ENCODE assay signal across 9 cellular contexts in the genomic region with DNA sequence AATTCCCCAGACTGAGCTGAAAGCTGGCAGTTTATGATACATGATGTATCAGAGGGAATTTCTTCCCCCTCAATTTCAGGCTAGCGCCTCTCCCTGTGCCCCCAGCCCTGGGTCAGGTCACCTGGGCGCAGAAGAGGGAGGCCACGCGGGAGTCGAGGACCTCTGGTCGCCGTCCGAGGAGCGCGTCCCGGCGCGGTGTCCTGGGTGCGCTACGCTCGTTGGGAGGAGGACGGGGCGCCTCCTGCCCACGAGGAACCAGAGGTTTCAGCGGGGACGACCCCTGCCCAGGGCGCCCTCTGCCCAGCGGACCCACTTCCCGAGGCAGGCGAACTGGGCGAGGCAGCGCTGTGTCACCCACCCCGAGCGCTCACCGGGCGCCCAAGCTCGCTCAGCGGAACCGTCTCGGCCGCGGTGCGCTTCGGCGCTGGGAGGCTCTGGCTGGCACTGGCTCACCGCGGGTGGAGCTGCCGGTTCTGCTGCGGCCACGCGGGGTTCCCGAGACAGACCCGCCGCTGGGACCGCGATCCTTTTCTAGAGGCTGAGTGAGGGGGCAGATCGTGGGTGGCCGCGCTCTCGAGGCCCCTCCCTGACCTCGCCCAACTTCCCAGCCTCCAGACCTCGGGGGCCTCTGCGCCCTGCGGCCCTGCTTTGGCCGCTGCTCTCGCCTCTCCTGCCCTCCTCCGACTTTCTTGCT. TPM values are rescaled to one million over a fixed set of nuclear protein-coding genes. Genes with fewer than 3 reads are reported as not detected.
DNase-seq lines count a peak whose midpoint lies in the region; ATAC-seq and TF ChIP-seq lines count a peak whose summit lies in the region.
"Had no signal": no experiment of that assay in that cellular context is flagged by ENCODE, and none has a peak within 500 bp of the region (broad histone marks: within the 10 kb centered on the region; RNA-seq: fewer than 3 reads in every experiment).

A gene (minus strand): TSS at position 504 of the 694 bp plus-strand sequence. CDS start 1,556 bp downstream, outside the sequence.

- peaks cover 4% of the 10 kb centered on the region for H3K4me1 Mint-ChIP-seq in activated CD4-positive, alpha-beta T cell treated with anti-CD3 and anti-CD28 coated beads, Interleukin-2, amount 10 ng/mL, durations not matched to agents 7 days and 5 days

- peak within 1 kb of the TSS; percentile 59 for H3K4me3 ChIP-seq in osteoblast (ENCODE audit: insufficient read depth, low read length)

- H3K4me2 ChIP-seq in osteoblast (ENCODE audit: insufficient read depth, low read length) = peak within 1 kb of the TSS; percentile 78

- H3K27me3 Mint-ChIP-seq in activated CD4-positive, alpha-beta T cell treated with anti-CD3 and anti-CD28 coated beads, Interleukin-2, amount 10 ng/mL, durations not matched to agents 7 days and 5 days = peaks cover 44% of the 10 kb centered on the region

- peaks cover 3% of the 10 kb centered on the region for H3K4me1 ChIP-seq in osteoblast (ENCODE audit: insufficient read depth, low read length)

- CTCF ChIA-PET in RWPE1 (lab: Yijun Ruan, JAX) = interaction anchor here (0.6 to 1.4 kb wide), 4 partner anchors 9 to 1052 kb away, joined by 3 to 6 read pairs (median 4); no protein-coding TSS in a partner anchor
- CTCF ChIA-PET in activated CD4-positive, alpha-beta T cell treated with anti-CD3 and anti-CD28 coated beads, Interleukin-2, amount 10 ng/mL, durations not matched to agents 7 days and 5 days (lab: Charles Lee) = no interaction called here

- DNase-seq in EL (peak; percentile 32), RWPE1 (ENCODE audit: low spot score) (peak; percentile 21), germinal center (ENCODE audit: low spot score) (peak; percentile 12), osteoblast (ENCODE audit: insufficient read length, low spot score, missing footprints) (peak; percentile 86)
- no peak for DNase-seq in stimulated activated CD4-positive, alpha-beta T cell treated with anti-CD3 and anti-CD28 coated beads, Interleukin-4, amount 100 ng/mL, for 4 hours
- no peak for DNase-seq in activated CD4-positive, alpha-beta T cell treated with anti-CD3 and anti-CD28 coated beads, Interleukin-2, amount 10 ng/mL, durations not matched to agents 7 days and 5 days
- DNase-seq: adrenal gland had no signal

- POLR2A ChIA-PET in RWPE1 (lab: Yijun Ruan, JAX; ENCODE audit: low non-redundant PET) = no interaction called here
- POLR2A ChIA-PET in activated CD4-positive, alpha-beta T cell treated with anti-CD3 and anti-CD28 coated beads, Interleukin-2, amount 10 ng/mL, durations not matched to agents 7 days and 5 days (lab: Charles Lee) = no interaction called here

- H3K27me3 ChIP-seq in osteoblast (ENCODE audit: insufficient read depth, low read length) = peaks cover 48% of the 10 kb centered on the region

- no peaks in the 10 kb centered on the region for H3K36me3 ChIP-seq in osteoblast (ENCODE audit: insufficient read depth, low read length)
- H3K36me3 ChIP-seq: adrenal gland had no signal

- peak within 1 kb of the TSS; percentile 59 for H2AFZ ChIP-seq in osteoblast (ENCODE audit: low read length)

- H3K9me3 Mint-ChIP-seq in activated CD4-positive, alpha-beta T cell treated with anti-CD3 and anti-CD28 coated beads, Interleukin-2, amount 10 ng/mL, durations not matched to agents 7 days and 5 days = no peaks in the 10 kb centered on the region

- H3K4me3 Mint-ChIP-seq in activated CD4-positive, alpha-beta T cell treated with anti-CD3 and anti-CD28 coated beads, Interleukin-2, amount 10 ng/mL, durations not matched to agents 7 days and 5 days = no peak within 1 kb of the TSS

- no peaks in the 10 kb centered on the region for H3K36me3 Mint-ChIP-seq in activated CD4-positive, alpha-beta T cell treated with anti-CD3 and anti-CD28 coated beads, Interleukin-2, amount 10 ng/mL, durations not matched to agents 7 days and 5 days (ENCODE audit: low read depth)

- H3K27ac ChIP-seq in RWPE1 = no peak within 1 kb of the TSS
- H3K27ac ChIP-seq in osteoblast (ENCODE audit: low read depth, low read length) = no peak within 1 kb of the TSS
- H3K27ac ChIP-seq: adrenal gland had no signal

- TF ChIP-seq CTCF in RWPE1 (conservative IDR thresholded peaks at IDR 0.05; ENCODE audit: low read depth) (no peak), osteoblast (IDR thresholded peaks at IDR 0.05; ENCODE audit: extremely low read depth, low read depth, low read length) (no peak)

- no peaks in the 10 kb centered on the region for H3K79me2 ChIP-seq in osteoblast (ENCODE audit: insufficient read depth, low read length)

- H4K20me1 ChIP-seq in osteoblast (ENCODE audit: insufficient read depth, low read length) = no peaks in the 10 kb centered on the region

- no peak within 1 kb of the TSS for H3K27ac Mint-ChIP-seq in activated CD4-positive, alpha-beta T cell treated with anti-CD3 and anti-CD28 coated beads, Interleukin-2, amount 10 ng/mL, durations not matched to agents 7 days and 5 days

- H3K9me3 ChIP-seq in osteoblast (ENCODE audit: low read depth, low read length) = no peaks in the 10 kb centered on the region
- H3K9me3 ChIP-seq: adrenal gland had no signal

- ATAC-seq in GM18873 (IDR thresholded peaks at IDR 0.05; ENCODE audit: low FRiP score, unreplicated experiment) = no peak
- no peak for ATAC-seq in GM21367 (IDR thresholded peaks at IDR 0.05; ENCODE audit: unreplicated experiment)

RNA-seq across cellular contexts. Expression of the gene that starts here (rescaled TPM):
- not detected in 2 replicates for total RNA-seq in osteoblast
- total RNA-seq in activated CD4-positive, alpha-beta T cell treated with anti-CD3 and anti-CD28 coated beads, Interleukin-2, amount 10 ng/mL, durations not matched to agents 7 days and 5 days = not detected
- total RNA-seq: adrenal gland had no signal

Comparison
In these comparisons a context has a peak if more than half of its experiments do, and no peak if none do; other contexts are left out.
1. Peak in DNase-seq, H3K4me3 ChIP-seq and H3K4me2 ChIP-seq in osteoblast; RNA of the gene not detected or under 1 TPM.
2. DNase-seq: peak in EL (single experiment), RWPE1 (single experiment) and germinal center (single experiment); none in stimulated activated CD4-positive, alpha-beta T cell treated with anti-CD3 and anti-CD28 coated beads, Interleukin-4, amount 100 ng/mL, for 4 hours (0 of 2) and activated CD4-positive, alpha-beta T cell treated with anti-CD3 and anti-CD28 coated beads, Interleukin-2, amount 10 ng/mL, durations not matched to agents 7 days and 5 days (single experiment).